In genomic region chr12:49130151-49131050, GRCh38 we compare ENCODE assay signal across 8 cellular contexts. TPM values are rescaled to one million over a fixed set of nuclear protein-coding genes. Genes with fewer than 3 reads are reported as not detected.
A peak's percentile ranks its signal among the peaks of the same experiment; 100 is the strongest.
DNase-seq lines count a peak whose midpoint lies in the region; ATAC-seq and TF ChIP-seq lines count a peak whose summit lies in the region.

No MANE protein-coding gene starts in this region.

- H3K4me1 Mint-ChIP-seq in activated T-helper 17 cell treated with anti-CD3 and anti-CD28 coated beads, Interleukin-2, amount 50 U/mL, for 72 hours: peaks cover 19% of the 10 kb centered on the region
- H3K4me1 Mint-ChIP-seq in natural killer cell: peaks cover 34 to 37% of the 10 kb centered on the region in 2 donors
- H3K4me1 Mint-ChIP-seq in stimulated activated naive B cell treated with anti-CD40 and anti-IgM and Interleukin-4, amounts not matched to agents 10 μg/mL and 1 μg/mL and 100 μg/mL, for 72 hours: peaks cover 26 to 61% of the 10 kb centered on the region in 2 donors

- TF ChIP-seq CTCF in fibroblast of mammary gland (conservative IDR thresholded peaks at IDR 0.05; ENCODE audit: control insufficient read depth, insufficient read depth, low read depth, low read length) (peak; percentile 83), natural killer cell (IDR thresholded peaks at IDR 0.05) (peak; percentile 93)

- peak; percentile 69 for ATAC-seq in activated T-helper 17 cell treated with anti-CD3 and anti-CD28 coated beads, Interleukin-2, amount 50 U/mL, for 72 hours (replicated peaks)
- ATAC-seq in natural killer cell: peak; percentile 72 to 90 (median 77)
- ATAC-seq in stimulated activated naive B cell treated with anti-CD40 and anti-IgM and Interleukin-4, amounts not matched to agents 10 μg/mL and 1 μg/mL and 100 μg/mL, for 72 hours (replicated peaks): peak; percentile 71 to 72

- H3K4me3 Mint-ChIP-seq in activated T-helper 17 cell treated with anti-CD3 and anti-CD28 coated beads, Interleukin-2, amount 50 U/mL, for 72 hours: peak overlapping the region; percentile 95
- H3K4me3 Mint-ChIP-seq in natural killer cell: peak overlapping the region; percentile 96
- peak overlapping the region; percentile 84 to 99 for H3K4me3 Mint-ChIP-seq in stimulated activated naive B cell treated with anti-CD40 and anti-IgM and Interleukin-4, amounts not matched to agents 10 μg/mL and 1 μg/mL and 100 μg/mL, for 72 hours

- peak; percentile 92 for DNase-seq in EL
- DNase-seq in GOT3 (lab: John Stamatoyannopoulos, UW): peak; percentile 72
- DNase-seq in LHCN-M2 (ENCODE audit: low read depth): peak; percentile 93
- peak; percentile 88 for DNase-seq in RPMI7951 (ENCODE audit: low read depth)
- DNase-seq in fibroblast of mammary gland (ENCODE audit: low read depth): peak; percentile 92
- peak; percentile 90 for DNase-seq in natural killer cell
- DNase-seq in stimulated activated naive B cell treated with anti-CD40 and anti-IgM and Interleukin-4, amounts not matched to agents 10 μg/mL and 1 μg/mL and 100 μg/mL, for 72 hours: peak; percentile 89

- H3K4me3 ChIP-seq in fibroblast of mammary gland (ENCODE audit: control insufficient read depth, low read depth, low read length): peak overlapping the region; percentile 81

- H3K36me3 Mint-ChIP-seq in activated T-helper 17 cell treated with anti-CD3 and anti-CD28 coated beads, Interleukin-2, amount 50 U/mL, for 72 hours (ENCODE audit: low read depth): peaks cover 51% of the 10 kb centered on the region
- H3K36me3 Mint-ChIP-seq in natural killer cell: peaks cover 6% of the 10 kb centered on the region
- peaks cover 36 to 44% of the 10 kb centered on the region in 2 donors for H3K36me3 Mint-ChIP-seq in stimulated activated naive B cell treated with anti-CD40 and anti-IgM and Interleukin-4, amounts not matched to agents 10 μg/mL and 1 μg/mL and 100 μg/mL, for 72 hours

- intact Hi-C loops in natural killer cell (cut with micrococcal nuclease): loop anchor here (1.0 to 2.0 kb wide), 6 partner anchors 20 to 112 kb away; partner anchors contain the start of genes LMBR1L, PRKAG1 and TUBA1A

- H3K27ac Mint-ChIP-seq in activated T-helper 17 cell treated with anti-CD3 and anti-CD28 coated beads, Interleukin-2, amount 50 U/mL, for 72 hours: peak overlapping the region; percentile 99
- peak overlapping the region; percentile 95 to 97 for H3K27ac Mint-ChIP-seq in natural killer cell
- peak overlapping the region; percentile 100 for H3K27ac Mint-ChIP-seq in stimulated activated naive B cell treated with anti-CD40 and anti-IgM and Interleukin-4, amounts not matched to agents 10 μg/mL and 1 μg/mL and 100 μg/mL, for 72 hours

- H3K9me3 Mint-ChIP-seq in activated T-helper 17 cell treated with anti-CD3 and anti-CD28 coated beads, Interleukin-2, amount 50 U/mL, for 72 hours: no peaks in the 10 kb centered on the region
- H3K9me3 Mint-ChIP-seq in natural killer cell: no peaks in the 10 kb centered on the region
- H3K9me3 Mint-ChIP-seq in stimulated activated naive B cell treated with anti-CD40 and anti-IgM and Interleukin-4, amounts not matched to agents 10 μg/mL and 1 μg/mL and 100 μg/mL, for 72 hours: no peaks in the 10 kb centered on the region

- no peaks in the 10 kb centered on the region for H3K27me3 Mint-ChIP-seq in activated T-helper 17 cell treated with anti-CD3 and anti-CD28 coated beads, Interleukin-2, amount 50 U/mL, for 72 hours
- H3K27me3 Mint-ChIP-seq in natural killer cell (ENCODE audit: low read depth in 2 of 2): no peaks in the 10 kb centered on the region
- no peaks in the 10 kb centered on the region for H3K27me3 Mint-ChIP-seq in stimulated activated naive B cell treated with anti-CD40 and anti-IgM and Interleukin-4, amounts not matched to agents 10 μg/mL and 1 μg/mL and 100 μg/mL, for 72 hours

RNA-seq across cellular contexts. Expression of gene TUBA1B, which starts 0.8 kb away (rescaled TPM):
- total RNA-seq in LHCN-M2 (2014; rRNA removed) (3,747 and 3,781 TPM in 2 replicates), natural killer cell (100 to 1,000 TPM; 147 to 185 (median 178) TPM)
- polyA plus RNA-seq in LHCN-M2 (2012): 3,145 TPM
- total RNA-seq in RPMI7951 (2014; rRNA removed; shearing (Covaris generic)): 2,897 and 4,302 TPM in 2 replicates
- 1,000 to 10,000 TPM; 1,357 to 2,653 TPM for total RNA-seq in activated T-helper 17 cell treated with anti-CD3 and anti-CD28 coated beads, Interleukin-2, amount 50 U/mL, for 72 hours

RNA-seq across cellular contexts. Expression of gene LMBR1L, which starts 19.8 kb away (rescaled TPM):
- 20.5 and 25.0 TPM in 2 replicates for total RNA-seq in LHCN-M2 (2014; rRNA removed)
- 20.1 TPM for polyA plus RNA-seq in LHCN-M2 (2012)
- total RNA-seq in RPMI7951 (2014; rRNA removed; shearing (Covaris generic)): 11.7 and 24.5 TPM in 2 replicates
- total RNA-seq in activated T-helper 17 cell treated with anti-CD3 and anti-CD28 coated beads, Interleukin-2, amount 50 U/mL, for 72 hours: 100 to 1,000 TPM in 1 of 2 donors, 10 to 100 TPM in 1; 56.8 to 105 TPM
- total RNA-seq in natural killer cell: 100 to 1,000 TPM; 262 to 294 (median 271) TPM

RNA-seq across cellular contexts. Expression of gene DHH, which starts 35.8 kb away (rescaled TPM):
- total RNA-seq in LHCN-M2 (2014; rRNA removed): 0.06 TPM in 1 of 2 replicates, not detected in the other
- polyA plus RNA-seq in LHCN-M2 (2012): 0.02 TPM
- total RNA-seq in RPMI7951 (2014; rRNA removed; shearing (Covaris generic)): not detected in 2 replicates
- under 1 TPM; 0.26 to 0.42 TPM for total RNA-seq in activated T-helper 17 cell treated with anti-CD3 and anti-CD28 coated beads, Interleukin-2, amount 50 U/mL, for 72 hours
- total RNA-seq in natural killer cell: under 1 TPM; 0.39 to 0.80 (median 0.45) TPM

RNA-seq across cellular contexts. Expression of gene TUBA1A, which starts 58.5 kb away (rescaled TPM):
- total RNA-seq in LHCN-M2 (2014; rRNA removed) (953 and 1,210 TPM in 2 replicates), natural killer cell (100 to 1,000 TPM; 129 to 403 (median 182) TPM)
- polyA plus RNA-seq in LHCN-M2 (2012): 1,516 TPM
- total RNA-seq in RPMI7951 (2014; rRNA removed; shearing (Covaris generic)): 649 and 744 TPM in 2 replicates
- total RNA-seq in activated T-helper 17 cell treated with anti-CD3 and anti-CD28 coated beads, Interleukin-2, amount 50 U/mL, for 72 hours: 10 to 100 TPM; 57.9 to 72.6 TPM

Comparison
In these comparisons a context has a peak if more than half of its experiments do, and no peak if none do; other contexts are left out.
1. Peak in every context shown above with its lines: DNase-seq, ATAC-seq and H3K4me3 ChIP-seq.
2. RNA of gene TUBA1B, which starts 0.8 kb away (total RNA-seq): 2,897 to 4,302 TPM in RPMI7951, 3,747 to 3,781 TPM in LHCN-M2 and 1,357 to 2,653 TPM in activated T-helper 17 cell treated with anti-CD3 and anti-CD28 coated beads, Interleukin-2, amount 50 U/mL, for 72 hours; 147 to 185 TPM in natural killer cell; every median in the first group is over 4 times any median in the second.